25 cellular contexts compared by ENCODE assay signal in genomic region chr2:86778957-86779356, GRCh38. TPM values are rescaled to one million over a fixed set of nuclear protein-coding genes. Genes with fewer than 3 reads are reported as not detected.
"Had no signal": no experiment of that assay in that cellular context is flagged by ENCODE, and none has a peak within 500 bp of the region (broad histone marks: within the 10 kb centered on the region; RNA-seq: fewer than 3 reads in every experiment).

No MANE protein-coding gene starts in this region.

- DNase-seq: activated CD4-positive, alpha-beta T cell treated with anti-CD3 and anti-CD28 coated beads for 4 hours; activated CD4-positive, alpha-beta T cell treated with anti-CD3 and anti-CD28 coated beads, Interleukin-2, amount 50 U/mL, for 48 hours; activated CD4-positive, CD25-positive, alpha-beta regulatory T cell; activated CD8-positive, alpha-beta memory T cell treated with anti-CD3 and anti-CD28 coated beads, Interleukin-2, amount 50 U/mL, for 48 hours; activated naive CD4-positive, alpha-beta T cell; activated naive CD8-positive, alpha-beta T cell treated with anti-CD3 and anti-CD28 coated beads for 36 hours; activated T-cell treated with anti-CD3 and anti-CD28 coated beads, Interleukin-2, amount 50 U/mL, for 4 hours; cerebellar nuclear complex; esophagus squamous epithelium; gastrocnemius medialis; hypothalamus; naive thymus-derived CD8-positive, alpha-beta T cell; stimulated activated CD4-positive, alpha-beta T cell treated with anti-CD3 and anti-CD28 coated beads, Interleukin-12 subunit alpha, Interleukin-12 subunit beta, amount 100 ng/mL, for 4 hours; stimulated activated CD4-positive, alpha-beta T cell treated with anti-CD3 and anti-CD28 coated beads, Interleukin-4, amount 100 ng/mL, for 4 hours; stimulated activated naive CD8-positive, alpha-beta T cell treated with anti-CD3 and anti-CD28 coated beads, Interleukin-15, Interleukin-2, amounts not matched to agents 100 U/mL and 50 U/mL, for 24 hours; T-cell; upper lobe of right lung had no signal

- H3K4me1 ChIP-seq: esophagus squamous epithelium, gastrocnemius medialis, upper lobe of right lung had no signal

- H3K4me3 ChIP-seq: coronary artery, esophagus squamous epithelium, gastrocnemius medialis, lung, neural progenitor cell, upper lobe of right lung had no signal

- H3K9me3 ChIP-seq: esophagus squamous epithelium, gastrocnemius medialis, upper lobe of right lung had no signal

- H3K27ac ChIP-seq: coronary artery, esophagus squamous epithelium, gastrocnemius medialis, neural progenitor cell, upper lobe of right lung had no signal

- ATAC-seq: activated T-cell treated with anti-CD3 and anti-CD28 coated beads, Interleukin-2, amount 50 U/mL, for 4 hours; gastrocnemius medialis; naive thymus-derived CD8-positive, alpha-beta T cell; stimulated activated naive CD8-positive, alpha-beta T cell treated with anti-CD3 and anti-CD28 coated beads, Interleukin-15, Interleukin-2, amounts not matched to agents 100 U/mL and 50 U/mL, for 24 hours; T-cell; upper lobe of right lung had no signal

- H3K27me3 ChIP-seq: esophagus squamous epithelium, gastrocnemius medialis, neural progenitor cell, upper lobe of right lung had no signal

- FAIRE-seq: astrocyte, bronchial epithelial cell, islet of Langerhans had no signal

- H3K36me3 ChIP-seq: neural progenitor cell had no signal

RNA-seq across cellular contexts. Expression of gene CD8A, which starts 11.8 kb away (rescaled TPM):
- total RNA-seq: osteoblast, renal cortical epithelial cell had no signal
